Comparison of ENCODE assay signal across 1 cellular context in the genomic region with DNA sequence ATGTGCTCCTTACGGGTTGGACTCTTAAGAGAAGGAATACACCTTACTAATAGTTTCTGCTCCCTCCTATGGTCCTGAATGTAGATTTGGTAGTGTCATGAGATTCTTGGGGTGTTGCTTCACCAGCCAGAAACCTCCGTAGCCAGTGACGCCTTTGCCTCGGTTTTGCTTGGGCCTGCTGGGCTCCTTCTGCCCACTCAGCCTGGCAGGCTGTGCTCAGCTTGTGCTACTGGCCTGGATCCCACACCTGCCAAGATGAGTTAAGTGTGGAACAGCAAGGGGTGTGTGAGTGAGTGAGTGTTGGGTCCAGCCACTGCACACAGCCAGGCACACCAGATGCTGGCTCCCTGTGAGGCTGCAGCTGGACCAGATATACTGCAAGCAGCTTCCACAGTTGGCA.
TF ChIP-seq lines count a peak whose summit lies in the region.

No MANE protein-coding gene starts in this region.

TF ChIP-seq in WTC11, 78 proteins besides CTCF, POLR2A, EP300 and RAD21 (continued from another document):
- no peak for TF ChIP-seq TEAD1 (CRISPR knock-in tag; IDR thresholded peaks at IDR 0.05)
- no peak for TF ChIP-seq AR (CRISPR knock-in tag; IDR thresholded peaks at IDR 0.05)
- no peak for TF ChIP-seq ESRRA (CRISPR knock-in tag; IDR thresholded peaks at IDR 0.05; ENCODE audit: borderline replicate concordance)
